25 cellular contexts compared by ENCODE assay signal in the genomic region with DNA sequence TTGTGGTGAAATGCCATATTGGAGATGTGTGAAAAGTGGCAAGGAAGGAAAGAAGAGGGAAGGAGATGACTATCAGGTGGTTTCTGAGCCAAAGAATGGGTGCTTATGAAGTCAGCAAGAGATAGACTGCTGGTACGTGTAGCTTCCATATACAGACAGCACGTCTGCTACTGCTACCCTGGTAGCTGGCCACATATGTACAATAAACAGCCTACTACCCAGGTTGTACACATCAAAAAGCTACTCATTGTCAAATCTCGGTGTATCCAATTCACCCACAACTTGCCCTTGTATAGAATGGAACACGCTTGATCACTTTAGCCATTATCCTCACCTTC.
DNase-seq lines count a peak whose midpoint lies in the region; ATAC-seq, FAIRE-seq and TF ChIP-seq lines count a peak whose summit lies in the region.
"Had no signal": no experiment of that assay in that cellular context is flagged by ENCODE, and none has a peak within 500 bp of the region (broad histone marks: within the 10 kb centered on the region; RNA-seq: fewer than 3 reads in every experiment).

No MANE protein-coding gene starts in this region.

- no peak for TF ChIP-seq POLR2A in H1 (IDR thresholded peaks at IDR 0.05; ENCODE audit: control extremely low read depth in 1 of 2, low read depth in 2 of 2, low read length in 2 of 2)

- no peak overlapping the region for H3K23ac ChIP-seq in H1 (ENCODE audit: insufficient read length)

- H3K4me3 Mint-ChIP-seq in GM23338, result no peak overlapping the region
- H3K4me3 Mint-ChIP-seq in activated T-cell treated with anti-CD3 and anti-CD28 coated beads, Interleukin-2, amount 50 U/mL, for 4 hours, result no peak overlapping the region
- H3K4me3 Mint-ChIP-seq: T-helper 2 cell treated with Interferon-gamma antibody and Interleukin-4, amounts not matched to agents 5 μg/mL and 100 μg/mL, for 36 hours had no signal

- H3K4me1 Mint-ChIP-seq in GM23338, result peaks cover 24% of the 10 kb centered on the region
- H3K4me1 Mint-ChIP-seq in activated T-cell treated with anti-CD3 and anti-CD28 coated beads, Interleukin-2, amount 50 U/mL, for 4 hours (ENCODE audit: low read depth), result no peaks in the 10 kb centered on the region

- H3K36me3 ChIP-seq in GM23338 (ENCODE audit: insufficient read depth), result no peaks in the 10 kb centered on the region
- H3K36me3 ChIP-seq in MM.1S (replicated peaks; ENCODE audit: insufficient read depth, low read length), result no peaks in the 10 kb centered on the region
- no peaks in the 10 kb centered on the region for H3K36me3 ChIP-seq in H1 (ENCODE audit: control insufficient read depth in 2 of 4, insufficient read depth in 4 of 4, low read length in 3 of 4)

- H3K56ac ChIP-seq in H1 (replicated peaks; ENCODE audit: insufficient read length, low read depth, low read length), result no peak overlapping the region

- no peak overlapping the region; the same call in 1 of the 2 replicates for H2BK12ac ChIP-seq in H1 (ENCODE audit: low read depth, low read length)

- no peaks in the 10 kb centered on the region for H3K23me2 ChIP-seq in H1 (ENCODE audit: low read depth, low read length)

- no peak overlapping the region for H2AK5ac ChIP-seq in H1 (ENCODE audit: low read depth, low read length)

- POLR2A ChIA-PET in H1 (lab: Charles Lee; ENCODE audit: partially characterized antibody), result no interaction called here

- H2BK15ac ChIP-seq in H1 (ENCODE audit: low read length), result no peak overlapping the region

- H3F3A ChIP-seq in GM23338 (replicated peaks; ENCODE audit: low read depth), result no peaks in the 10 kb centered on the region
- 0 out of 2 replicates have a peak, but pooled peaks cover 3% of the 10 kb centered on the region for H3F3A ChIP-seq in MM.1S (ENCODE audit: insufficient read depth, low read length)

- H2BK20ac ChIP-seq in H1 (ENCODE audit: low read length), result no peak overlapping the region

- 88% methylated on average over 4 of the region's 4 CpGs; no CpG with 5 or more reads in 1 of the 2 experiments for WGBS in H1 (ENCODE audit: extremely low coverage in 1 of 2, insufficient coverage in 1 of 2, insufficient read length in 1 of 2, insufficient replicate concordance in 2 of 2, low coverage in 1 of 2, low lambda C conversion rate in 2 of 2, missing lambda C conversion rate in 1 of 2), 2 experiments

- FAIRE-seq in H1 (lab: Jason Lieb, UNC), result no peak

- DNase-seq in GM23338 (ENCODE audit: low spot score), result no peak
- DNase-seq in MM.1S, result no peak
- DNase-seq in H1 (ENCODE audit: low read depth in 1 of 2, low spot score in 2 of 2), result no peak
- DNase-seq in T1000 (lab: John Stamatoyannopoulos, UW), result no peak
- no peak for DNase-seq in HPDE6-E6E7 (ENCODE audit: extremely low spot score)
- no peak for DNase-seq in activated T-cell treated with anti-CD3 and anti-CD28 coated beads, Interleukin-2, amount 50 U/mL, for 4 hours
- DNase-seq: C1 segment of cervical spinal cord, DND-41, GDM1, GM23248, Karpas-422, NCI-H1048, NCI-H1436 treated with DMSO at 0.1 percent for 48 hours, NCI-H2029 treated with DMSO at 0.1 percent for 48 hours, NCI-H2171, NCI-H446, NCI-H526 treated with DMSO at 0.1 percent for 48 hours, OCI-M1, Right ventricle myocardium superior had no signal

- H3K9me2 ChIP-seq in GM23338 (ENCODE audit: insufficient read depth), result peaks cover 4% of the 10 kb centered on the region; the same call in 1 of the 2 replicates
- H3K9me2 ChIP-seq in MM.1S (replicated peaks; ENCODE audit: insufficient read depth, low read length), result no peaks in the 10 kb centered on the region

- H3K9me3 ChIP-seq in MM.1S (replicated peaks; ENCODE audit: insufficient read depth, low read length), result no peaks in the 10 kb centered on the region
- no peaks in the 10 kb centered on the region for H3K9me3 ChIP-seq in H1 (ENCODE audit: insufficient read depth in 2 of 2, low read depth in 1 of 2, low read length in 1 of 2)

- no peak overlapping the region for H3K4me3 ChIP-seq in GM23338
- H3K4me3 ChIP-seq in MM.1S (ENCODE audit: low read length), result no peak overlapping the region
- no peak overlapping the region for H3K4me3 ChIP-seq in H1 (ENCODE audit: extremely low read depth in 1 of 4, insufficient read depth in 2 of 4, low read depth in 3 of 4, low read length in 4 of 4)
- H3K4me3 ChIP-seq: GM23248, SK-N-MC had no signal

- H3K9me3 Mint-ChIP-seq in GM23338, result no peaks in the 10 kb centered on the region
- peaks cover 24% of the 10 kb centered on the region for H3K9me3 Mint-ChIP-seq in activated T-cell treated with anti-CD3 and anti-CD28 coated beads, Interleukin-2, amount 50 U/mL, for 4 hours

- H3K36me3 Mint-ChIP-seq in GM23338 (ENCODE audit: low read depth), result no peaks in the 10 kb centered on the region
- peaks cover 2% of the 10 kb centered on the region for H3K36me3 Mint-ChIP-seq in activated T-cell treated with anti-CD3 and anti-CD28 coated beads, Interleukin-2, amount 50 U/mL, for 4 hours (ENCODE audit: insufficient read depth)
- H3K36me3 Mint-ChIP-seq: IgD-negative memory B cell had no signal

- no peak overlapping the region for H2AFZ ChIP-seq in GM23338
- no peak overlapping the region for H2AFZ ChIP-seq in MM.1S (ENCODE audit: low read length)
- H2AFZ ChIP-seq in H1 (ENCODE audit: low read length), result no peak overlapping the region
- H2AFZ ChIP-seq: GM23248 had no signal

- H3K27ac ChIP-seq in GM23338 (ENCODE audit: low read depth), result no peak overlapping the region
- H3K27ac ChIP-seq in MM.1S (ENCODE audit: low read length), result no peak overlapping the region
- H3K27ac ChIP-seq in H1 (ENCODE audit: low read depth, low read length), result no peak overlapping the region
- H3K27ac ChIP-seq: GM23248, HL-60, SK-N-MC had no signal

- no peak overlapping the region; the same call in 1 of the 2 replicates for H2BK5ac ChIP-seq in H1 (ENCODE audit: low read depth, low read length)

- H4K91ac ChIP-seq in H1 (replicated peaks; ENCODE audit: insufficient read length, low read length), result peak overlapping the region; percentile 17

- ATAC-seq in GM18867 (IDR thresholded peaks at IDR 0.05; ENCODE audit: unreplicated experiment) (peak; percentile 26), GM23338 (no peak), GM19328 (IDR thresholded peaks at IDR 0.05; ENCODE audit: unreplicated experiment) (no peak)
- no peak for ATAC-seq in activated T-cell treated with anti-CD3 and anti-CD28 coated beads, Interleukin-2, amount 50 U/mL, for 4 hours

- H3K79me2 ChIP-seq in GM23338 (replicated peaks; ENCODE audit: insufficient read depth) (no peaks in the 10 kb centered on the region), MM.1S (ENCODE audit: low read length) (no peaks in the 10 kb centered on the region), H1 (ENCODE audit: control insufficient read depth in 1 of 2, insufficient read depth in 2 of 2, low read length in 2 of 2) (no peaks in the 10 kb centered on the region)

- H3K4ac ChIP-seq in H1 (replicated peaks; ENCODE audit: insufficient read length, low read depth, low read length), result no peak overlapping the region

- H3K79me1 ChIP-seq in H1 (ENCODE audit: low read depth, low read length), result no peaks in the 10 kb centered on the region

- no peak for TF ChIP-seq RAD21 in H1 (IDR thresholded peaks at IDR 0.05 in 1 of 2, conservative IDR thresholded peaks at IDR 0.05 in 1 of 2; ENCODE audit: low read depth in 2 of 2, low read length in 2 of 2)

- H4K20me1 ChIP-seq in GM23338 (replicated peaks; ENCODE audit: insufficient read depth), result no peaks in the 10 kb centered on the region
- no peaks in the 10 kb centered on the region for H4K20me1 ChIP-seq in MM.1S (ENCODE audit: insufficient read depth, low read length)
- H4K20me1 ChIP-seq in H1 (replicated peaks in 1 of 2; ENCODE audit: control insufficient read depth in 1 of 2, insufficient read depth in 2 of 2, low read length in 2 of 2), result no peaks in the 10 kb centered on the region

- peak overlapping the region; percentile 58; the same call in 1 of the 2 replicates for H3K27ac Mint-ChIP-seq in GM23338
- H3K27ac Mint-ChIP-seq: T-helper 2 cell treated with Interferon-gamma antibody and Interleukin-4, amounts not matched to agents 5 μg/mL and 100 μg/mL, for 36 hours had no signal

- H3K27me3 Mint-ChIP-seq in GM23338 (ENCODE audit: insufficient read depth, low read depth, poor library complexity), result no peaks in the 10 kb centered on the region
- H3K27me3 Mint-ChIP-seq in activated T-cell treated with anti-CD3 and anti-CD28 coated beads, Interleukin-2, amount 50 U/mL, for 4 hours (ENCODE audit: low read depth), result no peaks in the 10 kb centered on the region
- H3K27me3 Mint-ChIP-seq: IgD-negative memory B cell had no signal

- TF ChIP-seq CTCF in GM23338 (conservative IDR thresholded peaks at IDR 0.05; ENCODE audit: low read depth in 2 of 2) (no peak), MM.1S (IDR thresholded peaks at IDR 0.05; ENCODE audit: low read length) (no peak), H1 (IDR thresholded peaks at IDR 0.05; ENCODE audit: control extremely low read depth in 1 of 3, insufficient read depth in 1 of 3, low read depth in 1 of 3, low read length in 3 of 3) (no peak)

- H3K14ac ChIP-seq in H1 (ENCODE audit: insufficient read length), result no peak overlapping the region

- H2BK120ac ChIP-seq in H1 (replicated peaks; ENCODE audit: low read depth, low read length), result no peak overlapping the region

- H3K4me1 ChIP-seq in GM23338 (ENCODE audit: insufficient read depth), result peaks cover 19% of the 10 kb centered on the region
- peaks cover 22% of the 10 kb centered on the region for H3K4me1 ChIP-seq in MM.1S (ENCODE audit: low read length)
- peaks cover 0 to 11% (median 4%) of the 10 kb centered on the region in 4 experiments; a peak in 1 of 7 replicates for H3K4me1 ChIP-seq in H1 (replicated peaks in 1 of 4; ENCODE audit: control insufficient read depth in 3 of 4, insufficient read depth in 4 of 4, low read length in 3 of 4)

- H3K9ac ChIP-seq in MM.1S (ENCODE audit: low read length) (no peak overlapping the region), H1 (replicated peaks in 1 of 4; ENCODE audit: extremely low read depth in 1 of 4, low read depth in 3 of 4, low read length in 3 of 4) (no peak overlapping the region)
- H3K9ac ChIP-seq: GM23248 had no signal

- no peak overlapping the region for H4K5ac ChIP-seq in H1 (ENCODE audit: insufficient read length, low read depth, low read length)

- CTCF ChIA-PET in H1 (lab: Charles Lee; ENCODE audit: partially characterized antibody), result interaction anchor here (0.6 to 1.1 kb wide), 4 partner anchors 13 to 1004 kb away, joined by 3 to 4 read pairs (median 4); no protein-coding TSS in a partner anchor

- H3K4me2 ChIP-seq in GM23338, result no peak overlapping the region
- H3K4me2 ChIP-seq in MM.1S (ENCODE audit: low read depth, low read length), result peak overlapping the region; percentile 27; the same call in 1 of the 2 replicates
- H3K4me2 ChIP-seq in H1 (ENCODE audit: insufficient read depth in 1 of 2, low read depth in 2 of 2, low read length in 2 of 2), result no peak overlapping the region

- no peak overlapping the region for H4K8ac ChIP-seq in H1 (ENCODE audit: extremely low read depth, insufficient read depth, low read length)

- no peaks in the 10 kb centered on the region for H3K27me3 ChIP-seq in GM23338 (ENCODE audit: insufficient read depth)
- no peaks in the 10 kb centered on the region for H3K27me3 ChIP-seq in MM.1S (replicated peaks; ENCODE audit: insufficient read depth, low read length)
- H3K27me3 ChIP-seq in H1 (replicated peaks in 1 of 4; ENCODE audit: control insufficient read depth in 3 of 4, extremely low read depth in 1 of 4, insufficient read depth in 3 of 4, low read length in 3 of 4), result no peaks in the 10 kb centered on the region

- no peak overlapping the region for H3K18ac ChIP-seq in H1 (ENCODE audit: extremely low read depth, low read length)

- no peak for TF ChIP-seq EP300 in H1 (IDR thresholded peaks at IDR 0.05; ENCODE audit: borderline replicate concordance in 1 of 2, low read depth in 2 of 2, low read length in 2 of 2)
